Comparison of ENCODE assay signal across 1 cellular context in the genomic region with DNA sequence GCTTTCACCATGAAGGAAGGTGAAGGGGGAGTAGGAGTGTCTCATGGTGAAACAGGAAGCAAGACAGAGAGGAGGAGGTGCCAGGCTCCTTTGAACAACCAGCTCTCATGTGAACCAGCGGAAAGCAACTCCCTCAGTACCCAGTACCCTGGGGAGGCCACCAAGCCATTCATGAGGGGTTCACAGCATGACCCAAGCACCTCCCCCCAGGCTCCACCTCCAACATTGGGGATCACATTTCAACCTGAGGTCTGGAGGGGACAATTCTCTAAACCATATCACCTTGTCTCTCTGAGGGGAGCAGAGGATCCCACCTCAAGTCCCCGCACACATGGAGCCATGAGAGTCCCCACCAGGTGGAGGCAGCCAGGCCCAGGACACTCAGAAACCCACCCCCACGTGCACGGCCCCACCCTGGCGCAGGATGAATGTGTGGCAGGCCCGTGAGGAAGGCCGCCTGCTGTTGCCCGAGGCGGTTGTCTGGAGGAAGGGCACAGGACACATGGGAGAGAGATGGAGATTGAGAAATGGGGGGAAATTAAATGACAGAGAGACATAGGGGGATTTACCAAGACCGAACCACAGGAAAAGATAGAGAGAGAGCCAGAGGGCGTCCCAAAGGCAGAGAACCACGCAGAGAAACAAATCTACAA.
TF ChIP-seq lines count a peak whose summit lies in the region.

No MANE protein-coding gene starts in this region.

TF ChIP-seq in GM23338, 12 proteins besides CTCF, POLR2A, EP300 and RAD21 (continued from another document):
- TF ChIP-seq, protein P1, sequence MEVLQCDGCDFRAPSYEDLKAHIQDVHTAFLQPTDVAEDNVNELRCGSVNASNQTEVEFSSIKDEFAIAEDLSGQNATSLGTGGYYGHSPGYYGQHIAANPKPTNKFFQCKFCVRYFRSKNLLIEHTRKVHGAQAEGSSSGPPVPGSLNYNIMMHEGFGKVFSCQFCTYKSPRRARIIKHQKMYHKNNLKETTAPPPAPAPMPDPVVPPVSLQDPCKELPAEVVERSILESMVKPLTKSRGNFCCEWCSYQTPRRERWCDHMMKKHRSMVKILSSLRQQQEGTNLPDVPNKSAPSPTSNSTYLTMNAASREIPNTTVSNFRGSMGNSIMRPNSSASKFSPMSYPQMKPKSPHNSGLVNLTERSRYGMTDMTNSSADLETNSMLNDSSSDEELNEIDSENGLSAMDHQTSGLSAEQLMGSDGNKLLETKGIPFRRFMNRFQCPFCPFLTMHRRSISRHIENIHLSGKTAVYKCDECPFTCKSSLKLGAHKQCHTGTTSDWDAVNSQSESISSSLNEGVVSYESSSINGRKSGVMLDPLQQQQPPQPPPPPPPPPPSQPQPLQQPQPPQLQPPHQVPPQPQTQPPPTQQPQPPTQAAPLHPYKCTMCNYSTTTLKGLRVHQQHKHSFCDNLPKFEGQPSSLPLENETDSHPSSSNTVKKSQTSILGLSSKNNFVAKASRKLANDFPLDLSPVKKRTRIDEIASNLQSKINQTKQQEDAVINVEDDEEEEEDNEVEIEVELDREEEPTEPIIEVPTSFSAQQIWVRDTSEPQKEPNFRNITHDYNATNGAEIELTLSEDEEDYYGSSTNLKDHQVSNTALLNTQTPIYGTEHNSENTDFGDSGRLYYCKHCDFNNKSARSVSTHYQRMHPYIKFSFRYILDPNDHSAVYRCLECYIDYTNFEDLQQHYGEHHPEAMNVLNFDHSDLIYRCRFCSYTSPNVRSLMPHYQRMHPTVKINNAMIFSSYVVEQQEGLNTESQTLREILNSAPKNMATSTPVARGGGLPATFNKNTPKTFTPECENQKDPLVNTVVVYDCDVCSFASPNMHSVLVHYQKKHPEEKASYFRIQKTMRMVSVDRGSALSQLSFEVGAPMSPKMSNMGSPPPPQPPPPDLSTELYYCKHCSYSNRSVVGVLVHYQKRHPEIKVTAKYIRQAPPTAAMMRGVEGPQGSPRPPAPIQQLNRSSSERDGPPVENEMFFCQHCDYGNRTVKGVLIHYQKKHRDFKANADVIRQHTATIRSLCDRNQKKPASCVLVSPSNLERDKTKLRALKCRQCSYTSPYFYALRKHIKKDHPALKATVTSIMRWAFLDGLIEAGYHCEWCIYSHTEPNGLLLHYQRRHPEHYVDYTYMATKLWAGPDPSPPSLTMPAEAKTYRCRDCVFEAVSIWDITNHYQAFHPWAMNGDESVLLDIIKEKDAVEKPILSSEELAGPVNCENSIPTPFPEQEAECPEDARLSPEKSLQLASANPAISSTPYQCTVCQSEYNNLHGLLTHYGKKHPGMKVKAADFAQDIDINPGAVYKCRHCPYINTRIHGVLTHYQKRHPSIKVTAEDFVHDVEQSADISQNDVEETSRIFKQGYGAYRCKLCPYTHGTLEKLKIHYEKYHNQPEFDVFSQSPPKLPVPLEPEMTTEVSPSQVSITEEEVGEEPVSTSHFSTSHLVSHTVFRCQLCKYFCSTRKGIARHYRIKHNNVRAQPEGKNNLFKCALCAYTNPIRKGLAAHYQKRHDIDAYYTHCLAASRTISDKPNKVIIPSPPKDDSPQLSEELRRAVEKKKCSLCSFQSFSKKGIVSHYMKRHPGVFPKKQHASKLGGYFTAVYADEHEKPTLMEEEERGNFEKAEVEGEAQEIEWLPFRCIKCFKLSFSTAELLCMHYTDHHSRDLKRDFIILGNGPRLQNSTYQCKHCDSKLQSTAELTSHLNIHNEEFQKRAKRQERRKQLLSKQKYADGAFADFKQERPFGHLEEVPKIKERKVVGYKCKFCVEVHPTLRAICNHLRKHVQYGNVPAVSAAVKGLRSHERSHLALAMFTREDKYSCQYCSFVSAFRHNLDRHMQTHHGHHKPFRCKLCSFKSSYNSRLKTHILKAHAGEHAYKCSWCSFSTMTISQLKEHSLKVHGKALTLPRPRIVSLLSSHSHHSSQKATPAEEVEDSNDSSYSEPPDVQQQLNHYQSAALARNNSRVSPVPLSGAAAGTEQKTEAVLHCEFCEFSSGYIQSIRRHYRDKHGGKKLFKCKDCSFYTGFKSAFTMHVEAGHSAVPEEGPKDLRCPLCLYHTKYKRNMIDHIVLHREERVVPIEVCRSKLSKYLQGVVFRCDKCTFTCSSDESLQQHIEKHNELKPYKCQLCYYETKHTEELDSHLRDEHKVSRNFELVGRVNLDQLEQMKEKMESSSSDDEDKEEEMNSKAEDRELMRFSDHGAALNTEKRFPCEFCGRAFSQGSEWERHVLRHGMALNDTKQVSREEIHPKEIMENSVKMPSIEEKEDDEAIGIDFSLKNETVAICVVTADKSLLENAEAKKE (CRISPR knock-in tag; IDR thresholded peaks at IDR 0.05): no peak
